In genomic region chr17:42009170-42009569, GRCh38 we compare ENCODE assay signal across 10 cellular contexts. TPM values are rescaled to one million over a fixed set of nuclear protein-coding genes. Genes with fewer than 3 reads are reported as not detected.
DNase-seq lines count a peak whose midpoint lies in the region; ATAC-seq and TF ChIP-seq lines count a peak whose summit lies in the region.
"Had no signal": no experiment of that assay in that cellular context is flagged by ENCODE, and none has a peak within 500 bp of the region (broad histone marks: within the 10 kb centered on the region; RNA-seq: fewer than 3 reads in every experiment).

No MANE protein-coding gene starts in this region.

- DNase-seq in RWPE2 (ENCODE audit: low spot score) = no peak
- no peak for DNase-seq in fibroblast of the aortic adventitia (ENCODE audit: low read depth)
- no peak for DNase-seq in osteoblast (ENCODE audit: insufficient read length, low spot score, missing footprints)
- no peak for DNase-seq in spleen
- DNase-seq in glutamatergic neuron = no peak
- no peak for DNase-seq in stomach

- no peaks in the 10 kb centered on the region for H3K27me3 Mint-ChIP-seq in glutamatergic neuron (ENCODE audit: unreplicated experiment)
- H3K27me3 Mint-ChIP-seq: central memory CD8-positive, alpha-beta T cell had no signal

- H3K36me3 Mint-ChIP-seq in glutamatergic neuron (ENCODE audit: unreplicated experiment) = no peaks in the 10 kb centered on the region

- H3K4me1 ChIP-seq in RWPE2 (ENCODE audit: insufficient read depth, poor library complexity, severe bottlenecking) (peaks cover 34% of the 10 kb centered on the region), osteoblast (ENCODE audit: insufficient read depth, low read length) (peaks cover 63% of the 10 kb centered on the region), spleen (peaks cover 25 to 97% (median 80%) of the 10 kb centered on the region in 6 donors), stomach (peaks cover 8 to 93% (median 72%) of the 10 kb centered on the region in 4 donors)

- no peak for TF ChIP-seq EP300 in stomach (IDR thresholded peaks at IDR 0.05)

- peaks cover 35% of the 10 kb centered on the region for H4K20me1 ChIP-seq in osteoblast (ENCODE audit: insufficient read depth, low read length)

- H3K36me3 ChIP-seq in RWPE2 (ENCODE audit: low read depth) (peaks cover 19% of the 10 kb centered on the region), osteoblast (ENCODE audit: insufficient read depth, low read length) (peaks cover 4% of the 10 kb centered on the region), spleen (peaks cover 0 to 34% (median 0%) of the 10 kb centered on the region in 6 donors), stomach (peaks cover 0 to 10% (median 6%) of the 10 kb centered on the region in 4 donors)

- H3K79me2 ChIP-seq in osteoblast (ENCODE audit: insufficient read depth, low read length) = peaks cover 94% of the 10 kb centered on the region

- no peak overlapping the region for H3K4me3 Mint-ChIP-seq in glutamatergic neuron (ENCODE audit: unreplicated experiment)
- H3K4me3 Mint-ChIP-seq: central memory CD8-positive, alpha-beta T cell had no signal

- intact Hi-C loops in spleen (cut with DNase I; ENCODE audit: low total_unique reads) = no loop called here
- intact Hi-C loops in stomach (cut with DNase I; ENCODE audit: low total_unique reads) = no loop called here

- H3K4me3 ChIP-seq in RWPE2 (ENCODE audit: severe bottlenecking) = no peak overlapping the region
- no peak overlapping the region for H3K4me3 ChIP-seq in fibroblast of the aortic adventitia (ENCODE audit: low read depth, low read length)
- H3K4me3 ChIP-seq in osteoblast (ENCODE audit: insufficient read depth, low read length) = no peak overlapping the region
- H3K4me3 ChIP-seq in spleen = no peak overlapping the region
- no peak overlapping the region for H3K4me3 ChIP-seq in stomach
- H3K4me3 ChIP-seq: SJSA1 had no signal

- 75 to 85% (median 79%) methylated on average over 4 of the region's 4 CpGs for WGBS in spleen, 5 donors
- 66 to 80% (median 72%) methylated on average over 4 of the region's 4 CpGs for WGBS in stomach, 5 donors

- H3K4me2 ChIP-seq in osteoblast (ENCODE audit: insufficient read depth, low read length) = no peak overlapping the region

- H3K27ac Mint-ChIP-seq in glutamatergic neuron (ENCODE audit: unreplicated experiment) = no peak overlapping the region

- ATAC-seq in RWPE2 (ENCODE audit: low read depth) = no peak
- no peak for ATAC-seq in GM18498 (IDR thresholded peaks at IDR 0.05; ENCODE audit: unreplicated experiment)

- H3K9me3 ChIP-seq in RWPE2 (ENCODE audit: severe bottlenecking) (no peaks in the 10 kb centered on the region), osteoblast (ENCODE audit: low read depth, low read length) (no peaks in the 10 kb centered on the region), spleen (no peaks in the 10 kb centered on the region), stomach (no peaks in the 10 kb centered on the region)

- H2AFZ ChIP-seq in osteoblast (ENCODE audit: low read length) = no peak overlapping the region

- H3K27ac ChIP-seq in RWPE2 (ENCODE audit: poor library complexity, severe bottlenecking) = peak overlapping the region; percentile 79
- peak overlapping the region; percentile 41 for H3K27ac ChIP-seq in osteoblast (ENCODE audit: low read depth, low read length)
- no peak overlapping the region for H3K27ac ChIP-seq in spleen
- H3K27ac ChIP-seq in stomach = no peak overlapping the region
- H3K27ac ChIP-seq: SJSA1 had no signal

- TF ChIP-seq POLR2A in spleen (IDR thresholded peaks at IDR 0.05) = no peak
- TF ChIP-seq POLR2A in stomach (IDR thresholded peaks at IDR 0.05) = no peak

- TF ChIP-seq CTCF in GM12872 (IDR thresholded peaks at IDR 0.05; ENCODE audit: insufficient read depth, low read depth, low read length) (peak; percentile 21; the same call in 1 of the 3 replicates), RWPE2 (IDR thresholded peaks at IDR 0.05; ENCODE audit: poor library complexity, severe bottlenecking) (no peak), fibroblast of the aortic adventitia (IDR thresholded peaks at IDR 0.05; ENCODE audit: insufficient read depth, low read length) (peak; percentile 14), osteoblast (IDR thresholded peaks at IDR 0.05; ENCODE audit: extremely low read depth, low read depth, low read length) (peak; percentile 45), spleen (IDR thresholded peaks at IDR 0.05 in 8 of 11, conservative IDR thresholded peaks at IDR 0.05 in 3 of 11) (peak in 1 of 11 experiments; percentile 14), glutamatergic neuron (IDR thresholded peaks at IDR 0.05; ENCODE audit: partially characterized antibody, unreplicated experiment) (no peak), stomach (IDR thresholded peaks at IDR 0.05) (peak in 1 of 7 experiments; percentile 7)

- peaks cover 6% of the 10 kb centered on the region for H3K4me1 Mint-ChIP-seq in glutamatergic neuron (ENCODE audit: low read depth, unreplicated experiment)

- H3K27me3 ChIP-seq in RWPE2 (ENCODE audit: insufficient read depth, poor library complexity, severe bottlenecking) = no peaks in the 10 kb centered on the region
- no peaks in the 10 kb centered on the region for H3K27me3 ChIP-seq in osteoblast (ENCODE audit: insufficient read depth, low read length)
- H3K27me3 ChIP-seq in spleen (replicated peaks in 1 of 7) = no peaks in the 10 kb centered on the region
- no peaks in the 10 kb centered on the region for H3K27me3 ChIP-seq in stomach
- H3K27me3 ChIP-seq: SJSA1 had no signal

- no peaks in the 10 kb centered on the region for H3K9me3 Mint-ChIP-seq in glutamatergic neuron (ENCODE audit: unreplicated experiment)
- H3K9me3 Mint-ChIP-seq: central memory CD8-positive, alpha-beta T cell had no signal

RNA-seq across cellular contexts. Expression of gene DNAJC7, which starts 8.1 kb away (rescaled TPM):
- total RNA-seq in fibroblast of the aortic adventitia (ENCODE audit: low replicate concordance) (58.0 and 131 TPM in 2 replicates), osteoblast (75.3 and 76.3 TPM in 2 replicates), spleen (100 to 1,000 TPM in 1 of 7 donors, 10 to 100 TPM in 6; 60.6 to 108 (median 90.4) TPM), glutamatergic neuron (ENCODE audit: unreplicated experiment) (124 TPM), stomach (100 to 1,000 TPM in 1 of 5 donors, 10 to 100 TPM in 4; 12.3 to 161 (median 61.6) TPM)
- polyA plus RNA-seq in spleen (10 to 100 TPM; 68.5 to 75.7 (median 71.6) TPM), stomach (10 to 100 TPM; 66.7 to 93.3 (median 74.5) TPM)

RNA-seq across cellular contexts. Expression of gene NKIRAS2, which starts 10.7 kb away (rescaled TPM):
- total RNA-seq in fibroblast of the aortic adventitia (ENCODE audit: low replicate concordance) = 17.1 and 27.1 TPM in 2 replicates
- 38.0 and 39.1 TPM in 2 replicates for total RNA-seq in osteoblast
- 10 to 100 TPM; 20.7 to 38.8 (median 25.2) TPM for total RNA-seq in spleen
- polyA plus RNA-seq in spleen = 10 to 100 TPM; 11.3 to 20.3 (median 12.4) TPM
- total RNA-seq in glutamatergic neuron (ENCODE audit: unreplicated experiment) = 88.8 TPM
- 10 to 100 TPM in 4 of 5 donors, 1 to 10 TPM in 1; 7.5 to 27.4 (median 19.6) TPM for total RNA-seq in stomach
- polyA plus RNA-seq in stomach = 10 to 100 TPM; 16.8 to 28.5 (median 27.6) TPM

RNA-seq across cellular contexts. Expression of gene C17orf113, which starts 41.2 kb away (rescaled TPM):
- total RNA-seq in fibroblast of the aortic adventitia (ENCODE audit: low replicate concordance) (0.09 and 0.49 TPM in 2 replicates), osteoblast (under 0.01 and 0.29 TPM in 2 replicates), spleen (1 to 10 TPM in 2 of 7 donors, under 1 TPM in 5; 0.43 to 1.6 (median 0.85) TPM), glutamatergic neuron (ENCODE audit: unreplicated experiment) (2.4 TPM), stomach (1 to 10 TPM in 3 of 5 donors, not detected in 2; 1.8 to 5.2 (median 2.5) TPM)
- polyA plus RNA-seq in spleen (under 1 TPM; 0.35 to 0.51 (median 0.43) TPM), stomach (under 1 TPM; 0.31 to 0.92 (median 0.68) TPM)

RNA-seq across cellular contexts. Expression of gene CNP, which starts 42.6 kb away (rescaled TPM):
- total RNA-seq in fibroblast of the aortic adventitia (ENCODE audit: low replicate concordance) (64.3 and 84.2 TPM in 2 replicates), osteoblast (87.6 and 96.4 TPM in 2 replicates), spleen (10 to 100 TPM; 29.2 to 49.8 (median 44.2) TPM), glutamatergic neuron (ENCODE audit: unreplicated experiment) (51.5 TPM), stomach (10 to 100 TPM; 21.0 to 47.2 (median 30.7) TPM)
- polyA plus RNA-seq in spleen (10 to 100 TPM; 22.3 to 41.6 (median 25.9) TPM), stomach (10 to 100 TPM; 27.3 to 29.1 (median 29.0) TPM)

Comparison
In these comparisons a context has a peak if more than half of its experiments do, and no peak if none do; other contexts are left out.
1. CTCF ChIP-seq: peak in GM12872 (single experiment), fibroblast of the aortic adventitia (single experiment) and osteoblast (single experiment); none in RWPE2 (single experiment) and glutamatergic neuron (single experiment).
2. H3K27ac ChIP-seq: peak in RWPE2 (single experiment) and osteoblast (single experiment); none in spleen (0 of 8) and stomach (0 of 5).